ENCODE assay signal across 1 cellular context in the genomic region with DNA sequence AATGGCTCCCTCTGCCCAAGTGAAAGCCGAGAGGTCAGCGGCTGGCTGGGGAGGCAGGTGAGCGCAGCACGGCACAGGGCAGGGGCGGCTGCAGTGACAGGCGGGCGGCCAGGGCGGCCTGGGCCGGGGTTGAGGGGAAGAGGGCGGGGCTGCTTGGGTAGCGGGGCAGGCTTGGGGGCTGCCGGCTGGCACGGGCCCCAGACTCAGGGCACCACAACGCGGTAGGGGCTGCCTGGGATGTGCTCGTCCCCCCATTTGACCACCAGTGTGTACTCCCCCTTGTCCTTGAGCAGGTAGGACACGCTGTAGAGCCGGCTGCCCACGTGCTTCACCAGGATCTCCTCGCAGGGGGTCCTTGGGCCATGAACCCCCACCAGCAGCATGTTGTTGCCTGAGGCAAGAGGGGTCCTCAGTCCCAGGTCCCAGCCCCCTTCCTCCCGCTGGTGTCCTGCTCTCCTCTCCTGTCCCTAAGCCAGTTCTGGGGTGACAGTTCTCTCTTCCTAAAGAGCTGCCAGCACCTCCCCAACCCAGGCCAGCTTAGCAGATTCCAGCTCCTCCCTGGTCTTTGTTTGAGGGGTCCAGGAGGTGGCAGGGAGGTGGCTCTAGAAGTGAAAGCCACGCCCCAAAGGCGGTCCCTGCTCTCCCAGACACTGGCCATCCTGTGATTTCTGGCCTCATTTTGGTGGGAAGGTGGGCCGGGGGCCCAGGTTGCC.
TF ChIP-seq lines count a peak whose summit lies in the region.

No MANE protein-coding gene starts in this region.

TF ChIP-seq in HepG2, 621 proteins besides CTCF, POLR2A, EP300 and RAD21:
- TF ChIP-seq, protein P1, sequence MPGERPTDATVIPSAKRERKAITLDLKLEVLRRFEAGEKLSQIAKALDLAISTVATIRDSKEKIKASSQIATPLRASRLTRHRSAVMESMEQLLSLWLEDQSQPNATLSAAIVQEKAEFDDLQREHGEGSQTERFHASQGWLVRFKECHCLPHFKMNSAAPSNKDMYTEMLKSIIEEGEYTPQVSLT (CRISPR knock-in tag; IDR thresholded peaks at IDR 0.05; ENCODE audit: borderline replicate concordance, low read depth): no peak
- TF ChIP-seq MAF1 (CRISPR knock-in tag; IDR thresholded peaks at IDR 0.05; ENCODE audit: borderline replicate concordance) (no peak), ARID2 (CRISPR knock-in tag; IDR thresholded peaks at IDR 0.05; ENCODE audit: borderline replicate concordance) (no peak), ARNT2 (CRISPR knock-in tag; IDR thresholded peaks at IDR 0.05; ENCODE audit: low read depth) (no peak), SMC3 (IDR thresholded peaks at IDR 0.05; ENCODE audit: low read length) (no peak), RXRA (CRISPR knock-in tag; IDR thresholded peaks at IDR 0.05) (no peak), PITX1 (CRISPR knock-in tag; IDR thresholded peaks at IDR 0.05) (no peak), DPF2 (CRISPR knock-in tag; IDR thresholded peaks at IDR 0.05; ENCODE audit: borderline replicate concordance, low read depth) (no peak), ZNF772 (CRISPR knock-in tag; IDR thresholded peaks at IDR 0.05) (no peak), MBD4 (IDR thresholded peaks at IDR 0.05; ENCODE audit: borderline replicate concordance, low read length) (no peak), NFYB (CRISPR knock-in tag; IDR thresholded peaks at IDR 0.05) (no peak), HES4 (CRISPR knock-in tag; IDR thresholded peaks at IDR 0.05; ENCODE audit: borderline replicate concordance) (no peak), RARA (CRISPR knock-in tag; IDR thresholded peaks at IDR 0.05) (no peak), ZNF446 (CRISPR knock-in tag; IDR thresholded peaks at IDR 0.05) (no peak), CHD2 (IDR thresholded peaks at IDR 0.05; ENCODE audit: low read depth, low read length) (no peak), ZNF264 (CRISPR knock-in tag; IDR thresholded peaks at IDR 0.05) (no peak)
